Comparison of ENCODE assay signal across 1 cellular context in genomic region chr2:54207666-54208195, GRCh38.
TF ChIP-seq lines count a peak whose summit lies in the region.

No MANE protein-coding gene starts in this region.

TF ChIP-seq in HepG2, 621 proteins besides CTCF, POLR2A, EP300 and RAD21 (continued from another document and continues in another):
- peak; percentile 81 for TF ChIP-seq HNF1A (IDR thresholded peaks at IDR 0.05; ENCODE audit: low read depth)
- peak; percentile 92; the same call in 1 of the 2 replicates for TF ChIP-seq HNF1A (CRISPR knock-in tag; IDR thresholded peaks at IDR 0.05; ENCODE audit: borderline replicate concordance)
- peak; percentile 96 for TF ChIP-seq TEAD3 (CRISPR knock-in tag; optimal IDR thresholded peaks at IDR 0.05; ENCODE audit: borderline replicate concordance)
- TF ChIP-seq ZNF337 (CRISPR knock-in tag; IDR thresholded peaks at IDR 0.05; ENCODE audit: borderline replicate concordance, low read depth), result no peak
- no peak for TF ChIP-seq FOXM1 (CRISPR knock-in tag; IDR thresholded peaks at IDR 0.05)
- no peak for TF ChIP-seq MAFG (CRISPR knock-in tag; IDR thresholded peaks at IDR 0.05)
- no peak for TF ChIP-seq BATF2 (CRISPR knock-in tag; IDR thresholded peaks at IDR 0.05)
- no peak for TF ChIP-seq ZXDC (CRISPR knock-in tag; IDR thresholded peaks at IDR 0.05)
- TF ChIP-seq ZFY (CRISPR knock-in tag; IDR thresholded peaks at IDR 0.05), result no peak
- 0 out of 2 replicates have a peak, but pooled peaks have one; percentile 71 for TF ChIP-seq TEF (CRISPR knock-in tag; IDR thresholded peaks at IDR 0.05)
- no peak for TF ChIP-seq MEIS1 (CRISPR knock-in tag; IDR thresholded peaks at IDR 0.05; ENCODE audit: borderline replicate concordance)
- no peak for TF ChIP-seq ZNF136 (CRISPR knock-in tag; IDR thresholded peaks at IDR 0.05; ENCODE audit: low read depth)
- no peak for TF ChIP-seq ETS1 (CRISPR knock-in tag; IDR thresholded peaks at IDR 0.05)
- no peak for TF ChIP-seq ZNF383 (CRISPR knock-in tag; IDR thresholded peaks at IDR 0.05; ENCODE audit: borderline replicate concordance)
- no peak for TF ChIP-seq ZNF512B (CRISPR knock-in tag; IDR thresholded peaks at IDR 0.05; ENCODE audit: borderline replicate concordance)
- no peak for TF ChIP-seq PHF20 (CRISPR knock-in tag; IDR thresholded peaks at IDR 0.05)
- TF ChIP-seq MAX (IDR thresholded peaks at IDR 0.05), result no peak
- TF ChIP-seq ZBTB43 (CRISPR knock-in tag; conservative IDR thresholded peaks at IDR 0.05), result peak; percentile 94; the same call in 1 of the 2 replicates
- TF ChIP-seq IRX3 (CRISPR knock-in tag; IDR thresholded peaks at IDR 0.05; ENCODE audit: borderline replicate concordance, low read depth), result no peak
- TF ChIP-seq KLF9 (CRISPR knock-in tag; IDR thresholded peaks at IDR 0.05; ENCODE audit: low read depth), result no peak
- peak; percentile 73 for TF ChIP-seq THAP11 (CRISPR knock-in tag; IDR thresholded peaks at IDR 0.05)
- TF ChIP-seq MIER2 (CRISPR knock-in tag; IDR thresholded peaks at IDR 0.05), result peak; percentile 88
- peak; percentile 75 for TF ChIP-seq ZBTB25 (CRISPR knock-in tag; IDR thresholded peaks at IDR 0.05)
- TF ChIP-seq NR2F2 (IDR thresholded peaks at IDR 0.05; ENCODE audit: borderline replicate concordance, low read depth), result peak; percentile 94
- TF ChIP-seq ATF2 (CRISPR knock-in tag; IDR thresholded peaks at IDR 0.05), result peak; percentile 93
- no peak for TF ChIP-seq MXD1 (CRISPR knock-in tag; IDR thresholded peaks at IDR 0.05)
- no peak for TF ChIP-seq ZNF282 (IDR thresholded peaks at IDR 0.05; ENCODE audit: partially characterized antibody)
- TF ChIP-seq HOXD1 (CRISPR knock-in tag; IDR thresholded peaks at IDR 0.05), result peak; percentile 84
- no peak for TF ChIP-seq ZNF142 (CRISPR knock-in tag; IDR thresholded peaks at IDR 0.05)
- TF ChIP-seq ZBTB42 (CRISPR knock-in tag; IDR thresholded peaks at IDR 0.05), result no peak
- TF ChIP-seq NFIB (CRISPR knock-in tag; IDR thresholded peaks at IDR 0.05; ENCODE audit: borderline replicate concordance), result no peak
- peak; percentile 84; the same call in 1 of the 2 replicates for TF ChIP-seq MIER3 (CRISPR knock-in tag; IDR thresholded peaks at IDR 0.05; ENCODE audit: borderline replicate concordance)
